ENCODE assay signal across 40 cellular contexts in genomic region chr6:147467463-147467862, GRCh38. TPM values are rescaled to one million over a fixed set of nuclear protein-coding genes. Genes with fewer than 3 reads are reported as not detected.
"Had no signal": no experiment of that assay in that cellular context is flagged by ENCODE, and none has a peak within 500 bp of the region (broad histone marks: within the 10 kb centered on the region; RNA-seq: fewer than 3 reads in every experiment).

No MANE protein-coding gene starts in this region.

- H3K4me1 Mint-ChIP-seq: activated naive CD4-positive, alpha-beta T cell treated with anti-CD3 and anti-CD28 coated beads, Interleukin-2, amount 10 ng/mL, durations not matched to agents 7 days and 5 days; activated naive CD4-positive, alpha-beta T cell treated with anti-CD3 and anti-CD28 coated beads, Interleukin-2, amount 50 U/mL, for 24 hours; activated naive CD8-positive, alpha-beta T cell treated with anti-CD3 and anti-CD28 coated beads for 36 hours; activated naive CD8-positive, alpha-beta T cell treated with anti-CD3 and anti-CD28 coated beads, Interleukin-2, amount 10 ng/mL, durations not matched to agents 7 days and 5 days; activated naive CD8-positive, alpha-beta T cell treated with anti-CD3 and anti-CD28 coated beads, Interleukin-2, amount 50 U/mL, for 24 hours; activated T-helper 17 cell treated with anti-CD3 and anti-CD28 coated beads, Interleukin-2, amount 50 U/mL, for 72 hours; central memory CD8-positive, alpha-beta T cell had no signal

- H3K9me3 Mint-ChIP-seq: activated naive CD4-positive, alpha-beta T cell treated with anti-CD3 and anti-CD28 coated beads for 36 hours; activated naive CD4-positive, alpha-beta T cell treated with anti-CD3 and anti-CD28 coated beads, Interleukin-2, amount 10 ng/mL, durations not matched to agents 7 days and 5 days; activated naive CD8-positive, alpha-beta T cell treated with anti-CD3 and anti-CD28 coated beads for 36 hours; activated naive CD8-positive, alpha-beta T cell treated with anti-CD3 and anti-CD28 coated beads, Interleukin-2, amount 10 ng/mL, durations not matched to agents 7 days and 5 days; activated naive CD8-positive, alpha-beta T cell treated with anti-CD3 and anti-CD28 coated beads, Interleukin-2, amount 50 U/mL, for 24 hours; activated T-cell treated with anti-CD3 and anti-CD28 coated beads, Interleukin-2, amount 50 U/mL, for 24 hours; activated T-cell treated with anti-CD3 and anti-CD28 coated beads, Interleukin-2, amount 50 U/mL, for 4 hours; activated T-cell treated with anti-CD3 and anti-CD28 coated beads, Interleukin-2, amount 50 U/mL, for 72 hours; activated T-helper 1 cell treated with anti-CD3 and anti-CD28 coated beads, Interleukin-12 subunit alpha, Interleukin-12 subunit beta, Interleukin-2, Interleukin-4 antibody, amounts not matched to agents 30 ng/mL and 10 ng/mL and 1 ng/mL, durations not matched to agents 14 hours and 24 hours and 36 hours; activated T-helper 17 cell treated with anti-CD3 and anti-CD28 coated beads, Interleukin-2, amount 50 U/mL, for 72 hours; activated T-helper 2 cell treated with anti-CD3 and anti-CD28 coated beads, Interferon-gamma antibody, Interleukin-2, Interleukin-4, amounts not matched to agents 10 μg/mL and 5 μg/mL and 100 μg/mL, durations not matched to agents 14 hours and 24 hours and 36 hours; central memory CD8-positive, alpha-beta T cell had no signal

- H3K9me3 ChIP-seq: adrenal gland, ascending aorta, body of pancreas, breast epithelium had no signal

- H3K27ac Mint-ChIP-seq: activated naive CD4-positive, alpha-beta T cell treated with anti-CD3 and anti-CD28 coated beads for 36 hours; activated naive CD4-positive, alpha-beta T cell treated with anti-CD3 and anti-CD28 coated beads, Interleukin-2, amount 10 ng/mL, durations not matched to agents 7 days and 5 days; activated naive CD4-positive, alpha-beta T cell treated with anti-CD3 and anti-CD28 coated beads, Interleukin-2, amount 50 U/mL, for 24 hours; activated naive CD4-positive, alpha-beta T cell treated with anti-CD3 and anti-CD28 coated beads, Interleukin-2, amount 50 U/mL, for 72 hours; activated naive CD8-positive, alpha-beta T cell; activated naive CD8-positive, alpha-beta T cell treated with anti-CD3 and anti-CD28 coated beads for 36 hours; activated naive CD8-positive, alpha-beta T cell treated with anti-CD3 and anti-CD28 coated beads, Interleukin-2, amount 10 ng/mL, durations not matched to agents 7 days and 5 days; activated naive CD8-positive, alpha-beta T cell treated with anti-CD3 and anti-CD28 coated beads, Interleukin-2, amount 50 U/mL, for 24 hours; activated T-cell treated with anti-CD3 and anti-CD28 coated beads, Interleukin-2, amount 50 U/mL, for 24 hours; activated T-cell treated with anti-CD3 and anti-CD28 coated beads, Interleukin-2, amount 50 U/mL, for 72 hours; activated T-helper 1 cell treated with anti-CD3 and anti-CD28 coated beads, Interleukin-12 subunit alpha, Interleukin-12 subunit beta, Interleukin-2, Interleukin-4 antibody, amounts not matched to agents 30 ng/mL and 10 ng/mL and 1 ng/mL, durations not matched to agents 14 hours and 24 hours and 36 hours; activated T-helper 17 cell treated with anti-CD3 and anti-CD28 coated beads, Interleukin-2, amount 50 U/mL, for 72 hours; activated T-helper 2 cell treated with anti-CD3 and anti-CD28 coated beads, Interferon-gamma antibody, Interleukin-2, Interleukin-4, amounts not matched to agents 10 μg/mL and 5 μg/mL and 100 μg/mL, durations not matched to agents 14 hours and 24 hours and 36 hours; brain had no signal

- H3K27me3 ChIP-seq: adrenal gland, ascending aorta, body of pancreas, brain microvascular endothelial cell, breast epithelium, cardiac muscle cell had no signal

- H3K4me1 ChIP-seq: adrenal gland, ascending aorta, body of pancreas, breast epithelium had no signal

- H3K27me3 Mint-ChIP-seq: activated naive CD4-positive, alpha-beta T cell treated with anti-CD3 and anti-CD28 coated beads, Interleukin-2, amount 10 ng/mL, durations not matched to agents 7 days and 5 days had no signal

- H3K4me3 ChIP-seq: adrenal gland, ascending aorta, body of pancreas, breast epithelium, cardiac muscle cell had no signal

- H3K36me3 Mint-ChIP-seq: activated naive CD4-positive, alpha-beta T cell treated with anti-CD3 and anti-CD28 coated beads, Interleukin-2, amount 10 ng/mL, durations not matched to agents 7 days and 5 days; activated naive CD4-positive, alpha-beta T cell treated with anti-CD3 and anti-CD28 coated beads, Interleukin-2, amount 50 U/mL, for 24 hours; activated naive CD8-positive, alpha-beta T cell; activated naive CD8-positive, alpha-beta T cell treated with anti-CD3 and anti-CD28 coated beads for 36 hours; activated naive CD8-positive, alpha-beta T cell treated with anti-CD3 and anti-CD28 coated beads, Interleukin-2, amount 10 ng/mL, durations not matched to agents 7 days and 5 days; brain had no signal

- ATAC-seq: activated naive CD4-positive, alpha-beta T cell treated with anti-CD3 and anti-CD28 coated beads, Interleukin-2, amount 50 U/mL, for 72 hours; activated naive CD8-positive, alpha-beta T cell treated with anti-CD3 and anti-CD28 coated beads, Interleukin-2, amount 50 U/mL, for 24 hours; activated T-cell treated with anti-CD3 and anti-CD28 coated beads, Interleukin-2, amount 50 U/mL, for 4 hours; activated T-cell treated with anti-CD3 and anti-CD28 coated beads, Interleukin-2, amount 50 U/mL, for 72 hours; activated T-helper 17 cell treated with anti-CD3 and anti-CD28 coated beads, Interleukin-2, amount 50 U/mL, for 72 hours; body of pancreas had no signal

- H3K4me3 Mint-ChIP-seq: activated naive CD4-positive, alpha-beta T cell treated with anti-CD3 and anti-CD28 coated beads for 36 hours; activated naive CD4-positive, alpha-beta T cell treated with anti-CD3 and anti-CD28 coated beads, Interleukin-2, amount 10 ng/mL, durations not matched to agents 7 days and 5 days; activated naive CD4-positive, alpha-beta T cell treated with anti-CD3 and anti-CD28 coated beads, Interleukin-2, amount 50 U/mL, for 24 hours; activated naive CD8-positive, alpha-beta T cell; activated naive CD8-positive, alpha-beta T cell treated with anti-CD3 and anti-CD28 coated beads for 36 hours; activated naive CD8-positive, alpha-beta T cell treated with anti-CD3 and anti-CD28 coated beads, Interleukin-2, amount 10 ng/mL, durations not matched to agents 7 days and 5 days; activated naive CD8-positive, alpha-beta T cell treated with anti-CD3 and anti-CD28 coated beads, Interleukin-2, amount 50 U/mL, for 24 hours; activated T-cell treated with anti-CD3 and anti-CD28 coated beads, Interleukin-2, amount 50 U/mL, for 24 hours; activated T-cell treated with anti-CD3 and anti-CD28 coated beads, Interleukin-2, amount 50 U/mL, for 4 hours; activated T-cell treated with anti-CD3 and anti-CD28 coated beads, Interleukin-2, amount 50 U/mL, for 72 hours; activated T-helper 1 cell treated with anti-CD3 and anti-CD28 coated beads, Interleukin-12 subunit alpha, Interleukin-12 subunit beta, Interleukin-2, Interleukin-4 antibody, amounts not matched to agents 30 ng/mL and 10 ng/mL and 1 ng/mL, durations not matched to agents 14 hours and 24 hours and 36 hours; activated T-helper 17 cell treated with anti-CD3 and anti-CD28 coated beads, Interleukin-2, amount 50 U/mL, for 72 hours; brain; central memory CD8-positive, alpha-beta T cell had no signal

- H3K27ac ChIP-seq: adrenal gland, ascending aorta, body of pancreas, brain microvascular endothelial cell, breast epithelium, cardiac muscle cell had no signal

- FAIRE-seq: astrocyte, bronchial epithelial cell had no signal

- H3K36me3 ChIP-seq: adrenal gland, ascending aorta, brain microvascular endothelial cell, breast epithelium, cardiac muscle cell had no signal

- DNase-seq: activated effector memory CD4-positive, alpha-beta T cell treated with anti-CD3 and anti-CD28 coated beads, Interleukin-2, amount 50 U/mL, for 16 hours; activated effector memory CD4-positive, alpha-beta T cell treated with Interleukin-2 at 50 U/mL for 16 hours; activated gamma-delta T cell; activated gamma-delta T cell treated with Interleukin-2 at 50 U/mL for 16 hours; activated naive CD4-positive, alpha-beta T cell; activated naive CD4-positive, alpha-beta T cell treated with anti-CD3 and anti-CD28 coated beads for 36 hours; activated naive CD4-positive, alpha-beta T cell treated with anti-CD3 and anti-CD28 coated beads, Interleukin-2, amount 10 ng/mL, durations not matched to agents 7 days and 5 days; activated naive CD4-positive, alpha-beta T cell treated with anti-CD3 and anti-CD28 coated beads, Interleukin-2, amount 50 U/mL, for 16 hours; activated naive CD4-positive, alpha-beta T cell treated with Interleukin-2 at 50 U/mL for 16 hours; activated naive CD8-positive, alpha-beta T cell treated with anti-CD3 and anti-CD28 coated beads for 36 hours; activated naive CD8-positive, alpha-beta T cell treated with anti-CD3 and anti-CD28 coated beads, Interleukin-2, amount 10 ng/mL, durations not matched to agents 7 days and 5 days; activated naive CD8-positive, alpha-beta T cell treated with anti-CD3 and anti-CD28 coated beads, Interleukin-2, amount 50 U/mL, for 24 hours; activated T-cell treated with anti-CD3 and anti-CD28 coated beads, Interleukin-2, amount 50 U/mL, for 1 hour; activated T-cell treated with anti-CD3 and anti-CD28 coated beads, Interleukin-2, amount 50 U/mL, for 24 hours; activated T-cell treated with anti-CD3 and anti-CD28 coated beads, Interleukin-2, amount 50 U/mL, for 4 hours; activated T-cell treated with anti-CD3 and anti-CD28 coated beads, Interleukin-2, amount 50 U/mL, for 48 hours; activated T-cell treated with anti-CD3 and anti-CD28 coated beads, Interleukin-2, amount 50 U/mL, for 72 hours; adrenal gland; amniotic stem cell; amygdala; anterior cingulate cortex; aorta; body of pancreas; brain microvascular endothelial cell; caudate nucleus; central memory CD4-positive, alpha-beta T cell; cerebellar nuclear complex had no signal

RNA-seq across cellular contexts. Expression of gene SAMD5, which starts 41.0 kb away (rescaled TPM):
- total RNA-seq: activated naive CD4-positive, alpha-beta T cell treated with anti-CD3 and anti-CD28 coated beads for 36 hours; activated naive CD4-positive, alpha-beta T cell treated with anti-CD3 and anti-CD28 coated beads, Interleukin-2, amount 50 U/mL, for 72 hours; activated naive CD8-positive, alpha-beta T cell treated with anti-CD3 and anti-CD28 coated beads for 36 hours; activated naive CD8-positive, alpha-beta T cell treated with anti-CD3 and anti-CD28 coated beads, Interleukin-2, amount 10 ng/mL, durations not matched to agents 7 days and 5 days; activated T-cell treated with anti-CD3 and anti-CD28 coated beads, Interleukin-2, amount 50 U/mL, for 4 hours; activated T-helper 17 cell treated with anti-CD3 and anti-CD28 coated beads, Interleukin-2, amount 50 U/mL, for 72 hours had no signal
